In genomic region chr2:117644403-117644802, GRCh38 we compare ENCODE assay signal across 8 cellular contexts.
"Had no signal": no experiment of that assay in that cellular context is flagged by ENCODE, and none has a peak within 500 bp of the region (broad histone marks: within the 10 kb centered on the region; RNA-seq: fewer than 3 reads in every experiment).

No MANE protein-coding gene starts in this region.

- ATAC-seq: GM12878 had no signal

- DNase-seq: GDM1, GF-D8 had no signal

- FAIRE-seq: G401.6, GM12878, GM12891, GM12892, GM18507, GM19239 had no signal

- H3K4me3 ChIP-seq: GM12878 had no signal
